ENCODE assay signal across 36 cellular contexts in the genomic region with DNA sequence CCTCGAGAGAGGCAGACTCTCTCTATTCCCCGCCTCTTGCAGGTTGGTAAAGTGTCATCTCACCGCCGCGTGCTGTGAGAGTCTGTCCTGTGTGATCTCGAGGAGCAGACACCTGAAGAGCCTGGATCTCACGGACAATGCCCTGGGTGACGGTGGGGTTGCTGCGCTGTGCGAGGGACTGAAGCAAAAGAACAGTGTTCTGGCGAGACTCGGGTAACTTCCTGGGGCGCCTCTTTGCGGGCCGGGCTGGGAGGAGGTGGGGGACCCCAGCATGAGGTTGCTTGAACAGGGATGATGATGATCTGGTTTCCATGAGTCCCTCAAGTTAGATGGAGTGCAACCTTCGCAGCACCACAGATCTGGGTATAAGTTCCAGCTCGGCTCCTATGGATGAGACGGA.
"Had no signal": no experiment of that assay in that cellular context is flagged by ENCODE, and none has a peak within 500 bp of the region (broad histone marks: within the 10 kb centered on the region; RNA-seq: fewer than 3 reads in every experiment).

No MANE protein-coding gene starts in this region.

- H3K4me3 Mint-ChIP-seq: activated B cell treated with CpG ODN at 0.5 μM for 24 hours; activated CD4-positive, alpha-beta memory T cell treated with anti-CD3 and anti-CD28 coated beads for 36 hours; activated CD4-positive, alpha-beta T cell treated with anti-CD3 and anti-CD28 coated beads, Interleukin-2, amount 10 ng/mL, durations not matched to agents 24 days and 14 days; activated CD8-positive, alpha-beta T cell treated with anti-CD3 and anti-CD28 coated beads for 36 hours; activated naive CD4-positive, alpha-beta T cell treated with anti-CD3 and anti-CD28 coated beads for 36 hours; activated naive CD8-positive, alpha-beta T cell treated with anti-CD3 and anti-CD28 coated beads for 36 hours; activated T-cell treated with anti-CD3 and anti-CD28 coated beads, Interleukin-2, amount 50 U/mL, for 4 hours; activated T-cell treated with anti-CD3 and anti-CD28 coated beads, Interleukin-2, amount 50 U/mL, for 72 hours; activated T-helper 1 cell treated with anti-CD3 and anti-CD28 coated beads, Interleukin-12 subunit alpha, Interleukin-12 subunit beta, Interleukin-2, Interleukin-4 antibody, amounts not matched to agents 30 ng/mL and 10 ng/mL and 1 ng/mL, durations not matched to agents 14 hours and 24 hours and 36 hours; activated T-helper 17 cell treated with anti-CD3 and anti-CD28 coated beads, Interleukin-2, amount 50 U/mL, for 72 hours; T-helper 1 cell treated with Interleukin-12 subunit alpha and Interleukin-12 subunit beta and Interleukin-4 antibody, amounts not matched to agents 30 μg/mL and 1 μg/mL, for 36 hours; T-helper 2 cell treated with Interferon-gamma antibody and Interleukin-4, amounts not matched to agents 5 μg/mL and 100 μg/mL, for 36 hours had no signal

- H3K36me3 ChIP-seq: adrenal gland, brain microvascular endothelial cell, breast epithelium had no signal

- H3K27me3 ChIP-seq: adrenal gland, body of pancreas, brain microvascular endothelial cell, breast epithelium had no signal

- H3K4me1 ChIP-seq: adrenal gland, body of pancreas, breast epithelium had no signal

- H3K4me3 ChIP-seq: adrenal gland, body of pancreas, breast epithelium had no signal

- H3K27ac Mint-ChIP-seq: activated B cell treated with CpG ODN at 0.5 μM for 24 hours; activated CD4-positive, alpha-beta memory T cell treated with anti-CD3 and anti-CD28 coated beads for 36 hours; activated CD4-positive, alpha-beta T cell treated with anti-CD3 and anti-CD28 coated beads, Interleukin-2, amount 10 ng/mL, durations not matched to agents 24 days and 14 days; activated CD8-positive, alpha-beta T cell treated with anti-CD3 and anti-CD28 coated beads for 36 hours; activated naive CD4-positive, alpha-beta T cell treated with anti-CD3 and anti-CD28 coated beads for 36 hours; activated naive CD4-positive, alpha-beta T cell treated with anti-CD3 and anti-CD28 coated beads, Interleukin-2, amount 50 U/mL, for 72 hours; activated naive CD8-positive, alpha-beta T cell treated with anti-CD3 and anti-CD28 coated beads for 36 hours; activated T-cell treated with anti-CD3 and anti-CD28 coated beads, Interleukin-2, amount 50 U/mL, for 72 hours; activated T-helper 1 cell treated with anti-CD3 and anti-CD28 coated beads, Interleukin-12 subunit alpha, Interleukin-12 subunit beta, Interleukin-2, Interleukin-4 antibody, amounts not matched to agents 30 ng/mL and 10 ng/mL and 1 ng/mL, durations not matched to agents 14 hours and 24 hours and 36 hours; activated T-helper 17 cell treated with anti-CD3 and anti-CD28 coated beads, Interleukin-2, amount 50 U/mL, for 72 hours; T-helper 1 cell treated with Interleukin-12 subunit alpha and Interleukin-12 subunit beta and Interleukin-4 antibody, amounts not matched to agents 30 μg/mL and 1 μg/mL, for 36 hours; T-helper 2 cell treated with Interferon-gamma antibody and Interleukin-4, amounts not matched to agents 5 μg/mL and 100 μg/mL, for 36 hours had no signal

- H3K36me3 Mint-ChIP-seq: activated CD4-positive, alpha-beta memory T cell treated with anti-CD3 and anti-CD28 coated beads for 36 hours; activated naive CD8-positive, alpha-beta T cell treated with anti-CD3 and anti-CD28 coated beads for 36 hours had no signal

- H3K4me1 Mint-ChIP-seq: activated B cell treated with CpG ODN at 0.5 μM for 24 hours; activated CD4-positive, alpha-beta T cell treated with anti-CD3 and anti-CD28 coated beads, Interleukin-2, amount 10 ng/mL, durations not matched to agents 24 days and 14 days; activated naive CD8-positive, alpha-beta T cell treated with anti-CD3 and anti-CD28 coated beads for 36 hours; activated T-helper 17 cell treated with anti-CD3 and anti-CD28 coated beads, Interleukin-2, amount 50 U/mL, for 72 hours had no signal

- H3K27me3 Mint-ChIP-seq: activated CD4-positive, alpha-beta T cell treated with anti-CD3 and anti-CD28 coated beads, Interleukin-2, amount 10 ng/mL, durations not matched to agents 24 days and 14 days had no signal

- H3K9me3 ChIP-seq: adrenal gland, body of pancreas had no signal

- DNase-seq: activated B cell treated with CpG ODN at 0.5 μM for 24 hours; activated CD4-positive, alpha-beta memory T cell treated with anti-CD3 and anti-CD28 coated beads for 36 hours; activated CD4-positive, alpha-beta T cell treated with anti-CD3 and anti-CD28 coated beads for 4 hours; activated CD4-positive, alpha-beta T cell treated with anti-CD3 and anti-CD28 coated beads, Interleukin-2, amount 10 ng/mL, durations not matched to agents 24 days and 14 days; activated CD4-positive, alpha-beta T cell treated with anti-CD3 and anti-CD28 coated beads, Interleukin-2, amount 50 U/mL, for 1 hour; activated CD4-positive, alpha-beta T cell treated with anti-CD3 and anti-CD28 coated beads, Interleukin-2, amount 50 U/mL, for 4 hours; activated CD4-positive, CD25-positive, alpha-beta regulatory T cell treated with anti-CD3 and anti-CD28 coated beads, Interleukin-2, amount 50 U/mL, for 72 hours; activated CD8-positive, alpha-beta memory T cell treated with anti-CD3 and anti-CD28 coated beads, Interleukin-2, amount 50 U/mL, for 4 hours; activated CD8-positive, alpha-beta T cell treated with anti-CD3 and anti-CD28 coated beads for 36 hours; activated effector memory CD4-positive, alpha-beta T cell treated with anti-CD3 and anti-CD28 coated beads, Interleukin-2, amount 50 U/mL, for 16 hours; activated gamma-delta T cell treated with Interleukin-2 at 50 U/mL for 16 hours; activated naive CD4-positive, alpha-beta T cell; activated naive CD4-positive, alpha-beta T cell treated with anti-CD3 and anti-CD28 coated beads for 36 hours; activated naive CD4-positive, alpha-beta T cell treated with anti-CD3 and anti-CD28 coated beads, Interleukin-2, amount 50 U/mL, for 16 hours; activated naive CD8-positive, alpha-beta T cell treated with anti-CD3 and anti-CD28 coated beads for 36 hours; activated T-cell treated with anti-CD3 and anti-CD28 coated beads for 4 hours; activated T-cell treated with anti-CD3 and anti-CD28 coated beads, Interleukin-2, amount 50 U/mL, for 1 hour; activated T-cell treated with anti-CD3 and anti-CD28 coated beads, Interleukin-2, amount 50 U/mL, for 4 hours; activated T-cell treated with anti-CD3 and anti-CD28 coated beads, Interleukin-2, amount 50 U/mL, for 72 hours; adrenal gland; amniotic stem cell; aorta; body of pancreas; brain microvascular endothelial cell; central memory CD4-positive, alpha-beta T cell; cerebellar nuclear complex; T-helper 1 cell; T-helper 2 cell; T-helper 9 cell had no signal

- H3K27ac ChIP-seq: adrenal gland, body of pancreas, brain microvascular endothelial cell, breast epithelium, VCaP had no signal
